Comparison of ENCODE assay signal across 8 cellular contexts in genomic region chr11:114738954-114739353, GRCh38.
DNase-seq lines count a peak whose midpoint lies in the region; ATAC-seq lines count a peak whose summit lies in the region.

No MANE protein-coding gene starts in this region.

- H3K27me3 Mint-ChIP-seq in activated CD4-positive, alpha-beta T cell treated with anti-CD3 and anti-CD28 coated beads, Interleukin-2, amount 10 ng/mL, durations not matched to agents 7 days and 5 days, result peaks cover 2% of the 10 kb centered on the region

- no peak overlapping the region for H3K4me3 Mint-ChIP-seq in activated CD4-positive, alpha-beta T cell treated with anti-CD3 and anti-CD28 coated beads, Interleukin-2, amount 10 ng/mL, durations not matched to agents 7 days and 5 days

- ATAC-seq in GM19035 (IDR thresholded peaks at IDR 0.05; ENCODE audit: unreplicated experiment) (peak; percentile 74), esophagus mucosa (no peak)

- no peak overlapping the region for H3K27ac Mint-ChIP-seq in activated CD4-positive, alpha-beta T cell treated with anti-CD3 and anti-CD28 coated beads, Interleukin-2, amount 10 ng/mL, durations not matched to agents 7 days and 5 days

- no peaks in the 10 kb centered on the region for H3K4me1 Mint-ChIP-seq in activated CD4-positive, alpha-beta T cell treated with anti-CD3 and anti-CD28 coated beads, Interleukin-2, amount 10 ng/mL, durations not matched to agents 7 days and 5 days

- H3K9me3 Mint-ChIP-seq in activated CD4-positive, alpha-beta T cell treated with anti-CD3 and anti-CD28 coated beads, Interleukin-2, amount 10 ng/mL, durations not matched to agents 7 days and 5 days, result no peaks in the 10 kb centered on the region

- H3K36me3 Mint-ChIP-seq in activated CD4-positive, alpha-beta T cell treated with anti-CD3 and anti-CD28 coated beads, Interleukin-2, amount 10 ng/mL, durations not matched to agents 7 days and 5 days (ENCODE audit: low read depth), result no peaks in the 10 kb centered on the region

- peak; percentile 46 for DNase-seq in COLO668 (lab: John Stamatoyannopoulos, UW; ENCODE audit: unreplicated experiment)
- DNase-seq in NCI-H2029 (lab: John Stamatoyannopoulos, UW), result peak; percentile 62
- peak; percentile 47 for DNase-seq in activated CD4-positive, alpha-beta T cell treated with anti-CD3 and anti-CD28 coated beads, Interleukin-2, amount 10 ng/mL, durations not matched to agents 7 days and 5 days
- peak; percentile 11 for DNase-seq in foreskin melanocyte
- DNase-seq in renal cortical epithelial cell (ENCODE audit: low read depth), result peak; percentile 73
- DNase-seq in effector CD4-positive, alpha-beta T cell, result no peak

- POLR2A ChIA-PET in activated CD4-positive, alpha-beta T cell treated with anti-CD3 and anti-CD28 coated beads, Interleukin-2, amount 10 ng/mL, durations not matched to agents 7 days and 5 days (lab: Charles Lee), result no interaction called here

- CTCF ChIA-PET in activated CD4-positive, alpha-beta T cell treated with anti-CD3 and anti-CD28 coated beads, Interleukin-2, amount 10 ng/mL, durations not matched to agents 7 days and 5 days (lab: Charles Lee), result no interaction called here
